Comparison of ENCODE assay signal across 8 cellular contexts in genomic region chr16:31988595-31989581, GRCh38.
A peak's percentile ranks its signal among the peaks of the same experiment; 100 is the strongest.
DNase-seq lines count a peak whose midpoint lies in the region; ATAC-seq and TF ChIP-seq lines count a peak whose summit lies in the region.
"Not testable (repeated sequence)": the region's sequence is repeated elsewhere in the genome, so short reads cannot be mapped to it uniquely, and the experiment has no call there.

No MANE protein-coding gene starts in this region.

- not testable (repeated sequence) for H3K27ac ChIP-seq in testis

- H3K4me3 Mint-ChIP-seq in activated T-cell treated with anti-CD3 and anti-CD28 coated beads, Interleukin-2, amount 50 U/mL, for 4 hours: not testable (repeated sequence)

- not testable (repeated sequence) for TF ChIP-seq POLR2A in testis (IDR thresholded peaks at IDR 0.05)

- DNase-seq in LNCaP clone FGC (ENCODE audit: low read depth): not testable (repeated sequence)
- DNase-seq in activated CD4-positive, alpha-beta T cell treated with anti-CD3 and anti-CD28 coated beads for 4 hours: peak; percentile 15 to 61
- peak; percentile 64 for DNase-seq in activated T-cell treated with anti-CD3 and anti-CD28 coated beads, Interleukin-2, amount 50 U/mL, for 4 hours
- DNase-seq in central memory CD4-positive, alpha-beta T cell: peak; percentile 18
- DNase-seq in mucosa of descending colon: peak in 1 of 3 donors; percentile 64
- DNase-seq in stimulated activated CD4-positive, alpha-beta T cell treated with anti-CD3 and anti-CD28 coated beads, Interleukin-4, amount 100 ng/mL, for 24 hours: peak; percentile 63
- peak; percentile 59 for DNase-seq in testis

- not testable (repeated sequence) for H3K4me3 ChIP-seq in LNCaP clone FGC (ENCODE audit: low read depth, low read length); mucosa of descending colon; testis

- H3K4me1 ChIP-seq in mucosa of descending colon (ENCODE audit: low read depth); testis: not testable (repeated sequence)

- intact Hi-C loops in mucosa of descending colon (cut with DNase I, micrococcal nuclease); testis (cut with DNase I; ENCODE audit: low total_unique reads): not testable (repeated sequence)

- not testable (repeated sequence) for H3K4me1 Mint-ChIP-seq in activated T-cell treated with anti-CD3 and anti-CD28 coated beads, Interleukin-2, amount 50 U/mL, for 4 hours (ENCODE audit: low read depth)

- H3K36me3 Mint-ChIP-seq in activated T-cell treated with anti-CD3 and anti-CD28 coated beads, Interleukin-2, amount 50 U/mL, for 4 hours (ENCODE audit: insufficient read depth): not testable (repeated sequence)

- H3K36me3 ChIP-seq in mucosa of descending colon (ENCODE audit: low read depth); testis (ENCODE audit: low read depth, missing control alignments): not testable (repeated sequence)

- H3K27me3 Mint-ChIP-seq in activated T-cell treated with anti-CD3 and anti-CD28 coated beads, Interleukin-2, amount 50 U/mL, for 4 hours (ENCODE audit: low read depth): not testable (repeated sequence)

- not testable (repeated sequence) for H3K27me3 ChIP-seq in testis

- H3K9me3 Mint-ChIP-seq in activated T-cell treated with anti-CD3 and anti-CD28 coated beads, Interleukin-2, amount 50 U/mL, for 4 hours: not testable (repeated sequence)

- 0 out of 2 replicates have a peak, but pooled peaks have one; percentile 19 for TF ChIP-seq CTCF in LNCaP clone FGC (IDR thresholded peaks at IDR 0.05; ENCODE audit: control insufficient read depth, extremely low read depth, insufficient read depth)
- not testable (repeated sequence) for TF ChIP-seq CTCF in mucosa of descending colon (IDR thresholded peaks at IDR 0.05)
- peak in 1 of 3 experiments; percentile 15 for TF ChIP-seq CTCF in testis (IDR thresholded peaks at IDR 0.05)

- 31 to 64% methylated on average over 3 to 7 of the region's 23 CpGs for WGBS in testis, 2 donors

- ATAC-seq in GM19455 (IDR thresholded peaks at IDR 0.05; ENCODE audit: unreplicated experiment) (peak; percentile 57), mucosa of descending colon (peak; percentile 55)
- peak; percentile 75 to 91 for ATAC-seq in activated T-cell treated with anti-CD3 and anti-CD28 coated beads, Interleukin-2, amount 50 U/mL, for 4 hours

- H3K9me3 ChIP-seq in mucosa of descending colon, testis: not testable (repeated sequence)
